18 cellular contexts compared by ENCODE assay signal in genomic region chr2:238699307-238700121, GRCh38.
A peak's percentile ranks its signal among the peaks of the same experiment; 100 is the strongest.
DNase-seq lines count a peak whose midpoint lies in the region; ATAC-seq and TF ChIP-seq lines count a peak whose summit lies in the region.
"Had no signal": no experiment of that assay in that cellular context is flagged by ENCODE, and none has a peak within 500 bp of the region (broad histone marks: within the 10 kb centered on the region; RNA-seq: fewer than 3 reads in every experiment).

No MANE protein-coding gene starts in this region.

- TF ChIP-seq CTCF in Caco-2 (IDR thresholded peaks at IDR 0.05; ENCODE audit: insufficient read depth in 1 of 2, low read depth in 1 of 2, low read length in 1 of 2, severe bottlenecking in 1 of 2, unreplicated experiment in 1 of 2) = no peak
- TF ChIP-seq CTCF in endodermal cell (conservative IDR thresholded peaks at IDR 0.05) = no peak
- TF ChIP-seq CTCF in lower lobe of right lung (IDR thresholded peaks at IDR 0.05) = no peak
- no peak for TF ChIP-seq CTCF in sigmoid colon (IDR thresholded peaks at IDR 0.05)

- CTCF ChIA-PET in Caco-2 (lab: Charles Lee) = no interaction called here

- TF ChIP-seq EP300 in sigmoid colon (IDR thresholded peaks at IDR 0.05) = no peak

- H3K27ac Mint-ChIP-seq in Caco-2 (ENCODE audit: unreplicated experiment) (peak overlapping the region; percentile 76), endodermal cell (no peak overlapping the region)

- ATAC-seq in lower lobe of right lung = peak; percentile 78 to 84
- no peak for ATAC-seq in aorta (ENCODE audit: low FRiP score)

- TF ChIP-seq POLR2A in sigmoid colon (IDR thresholded peaks at IDR 0.05) = no peak

- H3K36me3 Mint-ChIP-seq in Caco-2 (ENCODE audit: insufficient read depth, unreplicated experiment) = no peaks in the 10 kb centered on the region
- H3K36me3 Mint-ChIP-seq in endodermal cell (ENCODE audit: low read depth) = no peaks in the 10 kb centered on the region

- H3K27me3 Mint-ChIP-seq in Caco-2 (ENCODE audit: insufficient read depth, unreplicated experiment) (peaks cover 2% of the 10 kb centered on the region), endodermal cell (ENCODE audit: insufficient read depth) (no peaks in the 10 kb centered on the region)

- H3K27me3 ChIP-seq in Caco-2 (replicated peaks; ENCODE audit: control insufficient read depth, insufficient read depth, low read length) (no peaks in the 10 kb centered on the region), endodermal cell (ENCODE audit: control insufficient read depth, insufficient read depth, low read length, poor library complexity, severe bottlenecking) (no peaks in the 10 kb centered on the region), lower lobe of right lung (ENCODE audit: low read depth) (no peaks in the 10 kb centered on the region), sigmoid colon (no peaks in the 10 kb centered on the region), aorta (ENCODE audit: control insufficient read depth in 1 of 2, insufficient read depth in 2 of 2, low read length in 1 of 2) (no peaks in the 10 kb centered on the region)

- no peak for DNase-seq in Caco-2
- DNase-seq in endodermal cell = peak; percentile 13
- DNase-seq in lower lobe of right lung = no peak
- no peak for DNase-seq in sigmoid colon
- no peak for DNase-seq in GOT3 (lab: John Stamatoyannopoulos, UW)
- DNase-seq in activated T-cell treated with anti-CD3 and anti-CD28 coated beads, Interleukin-2, amount 50 U/mL, for 1 hour = no peak
- DNase-seq in ACHN = no peak
- no peak for DNase-seq in aorta
- DNase-seq: DMS79 treated with DMSO at 0.1 percent for 48 hours, Karpas-422, NCI-H1417 treated with DMSO at 0.1 percent for 48 hours, NCI-H187 treated with DMSO at 0.1 percent for 48 hours, NCI-H524, NCI-H82, SIG-M5 had no signal

- intact Hi-C loops in Caco-2 (cut with micrococcal nuclease; ENCODE audit: unreplicated experiment) (no loop called here), lower lobe of right lung (cut with DNase I) (no loop called here), sigmoid colon (cut with DNase I) (no loop called here), aorta (cut with DNase I) (no loop called here)

- H3K9me3 Mint-ChIP-seq in Caco-2 (ENCODE audit: unreplicated experiment) = no peaks in the 10 kb centered on the region
- H3K9me3 Mint-ChIP-seq in endodermal cell = no peaks in the 10 kb centered on the region

- WGBS in endodermal cell (ENCODE audit: insufficient coverage in 1 of 2, insufficient read length in 1 of 2), 2 experiments = 90 to 100% methylated on average over 3 to 13 of the region's 13 CpGs
- 82 to 89% methylated on average over 13 of the region's 13 CpGs for WGBS in sigmoid colon, 2 donors
- WGBS in aorta, 2 donors = 92 to 93% methylated on average over 13 of the region's 13 CpGs

- H3K4me1 Mint-ChIP-seq in Caco-2 (ENCODE audit: low read depth, unreplicated experiment) (no peaks in the 10 kb centered on the region), endodermal cell (peaks cover 3% of the 10 kb centered on the region)

- H3K36me3 ChIP-seq in Caco-2 (ENCODE audit: control insufficient read depth, insufficient read depth, low read length) (no peaks in the 10 kb centered on the region), endodermal cell (ENCODE audit: control insufficient read depth, insufficient read depth, low read length) (no peaks in the 10 kb centered on the region), lower lobe of right lung (no peaks in the 10 kb centered on the region), sigmoid colon (no peaks in the 10 kb centered on the region), aorta (ENCODE audit: control insufficient read depth in 1 of 2, insufficient read depth in 2 of 2, low read length in 1 of 2) (no peaks in the 10 kb centered on the region)
- H3K36me3 ChIP-seq: HAP-1 had no signal

- no TSS peak for BruUV-seq in Caco-2 (replicated peaks; lab: Mats Ljungman, UMichigan)

- peaks cover 11% of the 10 kb centered on the region for H3K4me1 ChIP-seq in Caco-2
- H3K4me1 ChIP-seq in endodermal cell (ENCODE audit: control insufficient read depth, insufficient read depth, low read length) = no peaks in the 10 kb centered on the region
- peaks cover 24% of the 10 kb centered on the region for H3K4me1 ChIP-seq in lower lobe of right lung
- H3K4me1 ChIP-seq in sigmoid colon = peaks cover 0 to 74% (median 58%) of the 10 kb centered on the region in 4 donors
- no peaks in the 10 kb centered on the region for H3K4me1 ChIP-seq in aorta (ENCODE audit: control insufficient read depth in 1 of 2, insufficient read depth in 2 of 2, low read length in 2 of 2)
- H3K4me1 ChIP-seq: HAP-1 had no signal

- in situ Hi-C loops in ACHN (cut with HindIII; ENCODE audit: low pct_ligation_motif_present, low pct_unique_long_range_greater_than_20kb, low sequenced_read_pairs) = no loop called here

- no peaks in the 10 kb centered on the region for H3K9me3 ChIP-seq in Caco-2
- no peaks in the 10 kb centered on the region for H3K9me3 ChIP-seq in endodermal cell (ENCODE audit: control insufficient read depth, low read length)
- no peaks in the 10 kb centered on the region for H3K9me3 ChIP-seq in lower lobe of right lung
- H3K9me3 ChIP-seq in sigmoid colon = no peaks in the 10 kb centered on the region
- no peaks in the 10 kb centered on the region for H3K9me3 ChIP-seq in aorta (ENCODE audit: control insufficient read depth, low read length)
- H3K9me3 ChIP-seq: HAP-1 had no signal

- POLR2A ChIA-PET in Caco-2 (lab: Charles Lee) = no interaction called here

- no peak overlapping the region for H3K9ac ChIP-seq in endodermal cell (ENCODE audit: extremely low read depth, low read length, poor library complexity, severe bottlenecking)

- H3K4me3 Mint-ChIP-seq in Caco-2 (ENCODE audit: unreplicated experiment) (no peak overlapping the region), endodermal cell (no peak overlapping the region)

- H3K4me3 ChIP-seq in Caco-2 (ENCODE audit: low read depth, low read length) = no peak overlapping the region
- H3K4me3 ChIP-seq in endodermal cell (ENCODE audit: low read length) = no peak overlapping the region
- no peak overlapping the region for H3K4me3 ChIP-seq in lower lobe of right lung
- no peak overlapping the region for H3K4me3 ChIP-seq in sigmoid colon
- H3K4me3 ChIP-seq in aorta (ENCODE audit: low read length in 2 of 2) = no peak overlapping the region
- H3K4me3 ChIP-seq: HAP-1 had no signal

- no peak overlapping the region for H3K27ac ChIP-seq in endodermal cell (ENCODE audit: low read depth, low read length)
- H3K27ac ChIP-seq in lower lobe of right lung = peak overlapping the region; percentile 80
- H3K27ac ChIP-seq in sigmoid colon = peak overlapping the region in 3 of 4 donors; percentile 4 to 67 (median 57)
- no peak overlapping the region for H3K27ac ChIP-seq in aorta (ENCODE audit: low read depth in 1 of 2, low read length in 2 of 2)
- H3K27ac ChIP-seq: C4-2B, HL-60 had no signal

Comparison
In these comparisons a context has a peak if more than half of its experiments do, and no peak if none do; other contexts are left out.
1. H3K27ac ChIP-seq: peak in lower lobe of right lung (single experiment) and sigmoid colon (3 of 4); none in endodermal cell (single experiment) and aorta (0 of 2).